8 cellular contexts compared by ENCODE assay signal in genomic region chr1:101025283-101025679, GRCh38. TPM values are rescaled to one million over a fixed set of nuclear protein-coding genes. Genes with fewer than 3 reads are reported as not detected.
DNase-seq lines count a peak whose midpoint lies in the region; ATAC-seq, FAIRE-seq and TF ChIP-seq lines count a peak whose summit lies in the region.

No MANE protein-coding gene starts in this region.

- H3K9ac ChIP-seq in duodenal mucosa (ENCODE audit: low read depth in 1 of 2, low read length in 2 of 2) = peak overlapping the region; percentile 67 to 82

- H3K9me3 ChIP-seq in duodenal mucosa (ENCODE audit: control insufficient read depth in 1 of 2, low read length in 2 of 2) (no peaks in the 10 kb centered on the region), mucosa of descending colon (no peaks in the 10 kb centered on the region)

- no peak for FAIRE-seq in urothelium cell line (lab: Jason Lieb, UNC)

- peaks cover 8 to 10% of the 10 kb centered on the region in 2 donors for H3K4me1 ChIP-seq in duodenal mucosa (ENCODE audit: control insufficient read depth in 1 of 2, insufficient read depth in 2 of 2, low read length in 2 of 2)
- H3K4me1 ChIP-seq in mucosa of descending colon (ENCODE audit: low read depth) = peaks cover 12% of the 10 kb centered on the region

- intact Hi-C loops in mucosa of descending colon (cut with DNase I, micrococcal nuclease) = no loop called here

- H3K4me3 ChIP-seq in duodenal mucosa (ENCODE audit: low read depth in 1 of 2, low read length in 2 of 2) = peak overlapping the region; percentile 84 to 95
- peak overlapping the region; percentile 49 for H3K4me3 ChIP-seq in mucosa of descending colon

- ATAC-seq in GM19043 (IDR thresholded peaks at IDR 0.05; ENCODE audit: low read depth, unreplicated experiment) = peak; percentile 27
- peak; percentile 29 for ATAC-seq in HG03175 (IDR thresholded peaks at IDR 0.05; ENCODE audit: unreplicated experiment)
- peak; percentile 58 for ATAC-seq in mucosa of descending colon

- DNase-seq in AG20443 (ENCODE audit: low spot score) (peak; percentile 21), SW480 (ENCODE audit: low spot score) (peak; percentile 3), mucosa of descending colon (peak in 1 of 3 donors; percentile 21), urothelium cell line (ENCODE audit: low spot score) (peak; percentile 16), mesenteric fat pad (ENCODE audit: low spot score) (no peak)

- no peaks in the 10 kb centered on the region for H3K27me3 ChIP-seq in duodenal mucosa (ENCODE audit: control insufficient read depth in 1 of 2, insufficient read depth in 2 of 2, low read length in 2 of 2)

- no peak for TF ChIP-seq CTCF in mucosa of descending colon (IDR thresholded peaks at IDR 0.05)

- no peak overlapping the region for H3K27ac ChIP-seq in duodenal mucosa (ENCODE audit: low read depth, low read length)

- no peaks in the 10 kb centered on the region for H3K36me3 ChIP-seq in duodenal mucosa (ENCODE audit: control insufficient read depth in 1 of 2, insufficient read depth in 2 of 2, low read length in 2 of 2)
- no peaks in the 10 kb centered on the region for H3K36me3 ChIP-seq in mucosa of descending colon (ENCODE audit: low read depth)

RNA-seq across cellular contexts. Expression of gene DPH5, which starts 0.3 kb away (rescaled TPM):
- 10 to 100 TPM; 15.4 to 23.1 (median 22.3) TPM for total RNA-seq in mucosa of descending colon
- total RNA-seq in mesenteric fat pad = 13.1 TPM
